Comparison of ENCODE assay signal across 9 cellular contexts in genomic region chr10:24897326-24897926, GRCh38. TPM values are rescaled to one million over a fixed set of nuclear protein-coding genes. Genes with fewer than 3 reads are reported as not detected.
A peak's percentile ranks its signal among the peaks of the same experiment; 100 is the strongest.
DNase-seq lines count a peak whose midpoint lies in the region; ATAC-seq, FAIRE-seq and TF ChIP-seq lines count a peak whose summit lies in the region.
"Had no signal": no experiment of that assay in that cellular context is flagged by ENCODE, and none has a peak within 500 bp of the region (broad histone marks: within the 10 kb centered on the region; RNA-seq: fewer than 3 reads in every experiment).

No MANE protein-coding gene starts in this region.

- H3K36me3 ChIP-seq in NT2/D1 (ENCODE audit: insufficient read depth, insufficient read length, low read length) (no peaks in the 10 kb centered on the region), astrocyte (ENCODE audit: insufficient read depth, low read length) (no peaks in the 10 kb centered on the region), mesenchymal stem cell (ENCODE audit: control insufficient read depth in 1 of 2, insufficient read depth in 2 of 2, low read depth in 1 of 2, low read length in 2 of 2) (no peaks in the 10 kb centered on the region)

- no peak overlapping the region for H2BK12ac ChIP-seq in mesenchymal stem cell (ENCODE audit: low read length in 2 of 2)

- H2BK120ac ChIP-seq in mesenchymal stem cell (ENCODE audit: low read depth, low read length), result no peak overlapping the region

- no peak overlapping the region for H3K23ac ChIP-seq in mesenchymal stem cell (ENCODE audit: low read length in 2 of 2)

- peaks cover 2% of the 10 kb centered on the region for H3K9me3 Mint-ChIP-seq in astrocyte (ENCODE audit: unreplicated experiment)

- H3K4me1 ChIP-seq in NT2/D1 (ENCODE audit: insufficient read depth, insufficient read length), result no peaks in the 10 kb centered on the region
- peaks cover 38% of the 10 kb centered on the region for H3K4me1 ChIP-seq in astrocyte (ENCODE audit: insufficient read depth, low read length)
- H3K4me1 ChIP-seq in mesenchymal stem cell (ENCODE audit: control insufficient read depth, insufficient read depth, low read depth, low read length), result peaks cover 13% of the 10 kb centered on the region

- H3K27me3 ChIP-seq in NT2/D1 (ENCODE audit: insufficient read depth, insufficient read length), result no peaks in the 10 kb centered on the region
- H3K27me3 ChIP-seq in astrocyte (ENCODE audit: insufficient read depth, low read length), result no peaks in the 10 kb centered on the region
- H3K27me3 ChIP-seq in mesenchymal stem cell (ENCODE audit: control insufficient read depth in 1 of 2, insufficient read depth in 1 of 2, low read length in 2 of 2), result no peaks in the 10 kb centered on the region

- peaks cover 2% of the 10 kb centered on the region for H3K79me1 ChIP-seq in mesenchymal stem cell (replicated peaks; ENCODE audit: low read length, poor library complexity, severe bottlenecking)

- H4K8ac ChIP-seq in mesenchymal stem cell (ENCODE audit: low read length), result no peak overlapping the region

- no peaks in the 10 kb centered on the region for H3K27me3 Mint-ChIP-seq in astrocyte (ENCODE audit: low read depth, unreplicated experiment)

- 50% methylated on average over 4 of the region's 4 CpGs for WGBS in mesenchymal stem cell

- H2BK15ac ChIP-seq in mesenchymal stem cell (ENCODE audit: low read depth, poor library complexity, severe bottlenecking), result no peak overlapping the region

- H3K9me3 ChIP-seq in NT2/D1 (ENCODE audit: insufficient read depth, low read length) (no peaks in the 10 kb centered on the region), astrocyte (ENCODE audit: insufficient read depth, low read depth, low read length) (no peaks in the 10 kb centered on the region), mesenchymal stem cell (ENCODE audit: control insufficient read depth, low read length) (no peaks in the 10 kb centered on the region)

- no peak overlapping the region for H3K27ac ChIP-seq in astrocyte (ENCODE audit: low read depth, low read length)
- no peak overlapping the region for H3K27ac ChIP-seq in mesenchymal stem cell (ENCODE audit: low read length, poor library complexity, severe bottlenecking)

- DNase-seq in EL (peak; percentile 80), NT2/D1 (ENCODE audit: low read depth, low spot score) (peak; percentile 22), astrocyte (ENCODE audit: low read depth) (peak; percentile 79), mesenchymal stem cell (peak; percentile 61), HK-2 (ENCODE audit: unreplicated experiment) (no peak), iPS-NIHi11 (ENCODE audit: low spot score) (no peak)
- DNase-seq: activated CD4-positive, alpha-beta T cell treated with anti-CD3 and anti-CD28 coated beads, Interleukin-2, amount 50 U/mL, for 1 hour; NCI-H1092 had no signal

- H3K4me1 Mint-ChIP-seq in astrocyte (ENCODE audit: low read depth, unreplicated experiment), result peaks cover 41% of the 10 kb centered on the region

- peak overlapping the region; percentile 22 for H3K4me2 ChIP-seq in astrocyte (ENCODE audit: low read length)
- no peak overlapping the region for H3K4me2 ChIP-seq in mesenchymal stem cell (ENCODE audit: low read length, poor library complexity, severe bottlenecking)

- no peak for FAIRE-seq in astrocyte (lab: Jason Lieb, UNC)

- H3K9ac ChIP-seq in NT2/D1 (ENCODE audit: insufficient read length, low read depth), result no peak overlapping the region
- H3K9ac ChIP-seq in astrocyte (ENCODE audit: low read length), result no peak overlapping the region
- no peak overlapping the region for H3K9ac ChIP-seq in mesenchymal stem cell (ENCODE audit: low read length)

- H3K27ac Mint-ChIP-seq in astrocyte (ENCODE audit: unreplicated experiment), result peak overlapping the region; percentile 35

- no peak for TF ChIP-seq CTCF in astrocyte (IDR thresholded peaks at IDR 0.05; ENCODE audit: insufficient read depth, low read depth, low read length)

- no peak overlapping the region for H2AFZ ChIP-seq in astrocyte (ENCODE audit: low read depth, low read length)
- no peak overlapping the region for H2AFZ ChIP-seq in mesenchymal stem cell (ENCODE audit: low read depth, low read length)

- no peak overlapping the region for H3K14ac ChIP-seq in mesenchymal stem cell (ENCODE audit: low read length in 2 of 2)

- no peaks in the 10 kb centered on the region for H4K20me1 ChIP-seq in astrocyte (ENCODE audit: insufficient read depth, low read length)

- H3K4ac ChIP-seq in mesenchymal stem cell (ENCODE audit: low read depth in 1 of 2, low read length in 2 of 2), result no peak overlapping the region

- H2AK5ac ChIP-seq in mesenchymal stem cell (ENCODE audit: low read length, severe bottlenecking), result no peak overlapping the region

- no peaks in the 10 kb centered on the region for H3K36me3 Mint-ChIP-seq in astrocyte (ENCODE audit: low read depth, unreplicated experiment)

- no peak for ATAC-seq in esophagus mucosa

- H3K4me3 ChIP-seq in NT2/D1 (ENCODE audit: insufficient read length, low read depth) (no peak overlapping the region), astrocyte (ENCODE audit: insufficient read depth, low read depth, low read length) (no peak overlapping the region), mesenchymal stem cell (ENCODE audit: insufficient read depth in 1 of 2, low read depth in 1 of 2, low read length in 2 of 2) (no peak overlapping the region)

- H4K91ac ChIP-seq in mesenchymal stem cell (ENCODE audit: low read length), result no peak overlapping the region

- no peak overlapping the region for H3K18ac ChIP-seq in mesenchymal stem cell (ENCODE audit: low read depth in 1 of 2, low read length in 2 of 2)

- no peak overlapping the region for H3K4me3 Mint-ChIP-seq in astrocyte (ENCODE audit: unreplicated experiment)

- H3K79me2 ChIP-seq in astrocyte (ENCODE audit: insufficient read depth, low read length), result no peaks in the 10 kb centered on the region

- H2BK5ac ChIP-seq in mesenchymal stem cell (ENCODE audit: low read depth, low read length, poor library complexity, severe bottlenecking), result no peak overlapping the region

RNA-seq across cellular contexts. Expression of gene PRTFDC1, which starts 55.0 kb away (rescaled TPM):
- 9.1 and 10.6 TPM in 2 replicates for total RNA-seq in astrocyte
- 13.7 TPM for polyA plus RNA-seq in mesenchymal stem cell (2013, experiment 1 of 2)
- polyA plus RNA-seq in mesenchymal stem cell (2013, experiment 2 of 2), result 14.3 TPM
- total RNA-seq in esophagus mucosa, result 2.1 TPM

Comparison
In these comparisons a context has a peak if more than half of its experiments do, and no peak if none do; other contexts are left out.
1. DNase-seq: peak in EL (single experiment), NT2/D1 (single experiment), astrocyte (single experiment) and mesenchymal stem cell (single experiment); none in HK-2 (single experiment) and iPS-NIHi11 (single experiment).